Comparison of ENCODE assay signal across 8 cellular contexts in the genomic region with DNA sequence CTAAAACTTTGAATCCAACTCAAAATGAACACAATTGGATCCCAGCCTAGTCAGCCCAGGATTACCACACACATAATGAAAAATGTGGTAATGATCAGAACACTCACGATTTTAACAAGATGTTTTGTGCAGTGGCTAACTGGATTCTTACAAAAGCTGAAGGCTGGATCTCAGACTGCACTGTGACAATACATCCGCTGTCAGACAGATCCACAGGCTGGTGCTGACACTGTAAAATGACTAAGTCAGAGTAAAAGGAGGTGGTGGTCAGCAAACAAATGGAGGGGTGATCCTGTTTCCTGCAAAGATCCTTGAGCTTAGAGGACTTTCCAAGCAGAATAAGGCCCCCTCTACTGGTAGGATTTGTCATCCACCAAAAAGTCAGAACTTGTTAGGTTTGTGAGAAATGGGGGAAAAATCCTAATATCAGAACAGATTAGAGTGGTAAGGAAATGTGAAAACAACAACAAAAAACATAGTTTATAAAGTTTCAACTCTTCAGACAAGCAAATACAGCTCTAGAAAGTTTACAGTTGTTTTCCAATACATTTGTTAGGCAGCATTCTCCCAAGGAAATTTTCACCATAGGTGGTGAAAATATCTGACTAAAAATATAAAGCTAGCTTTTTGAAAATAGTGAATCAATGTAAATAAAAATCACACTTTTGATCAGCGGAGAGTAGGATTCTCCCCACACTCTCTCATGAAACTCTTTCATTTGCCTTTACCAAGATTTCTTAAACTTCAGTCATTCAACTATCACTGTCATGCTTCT.
DNase-seq lines count a peak whose midpoint lies in the region; ATAC-seq and TF ChIP-seq lines count a peak whose summit lies in the region.

No MANE protein-coding gene starts in this region.

- H3K36me3 ChIP-seq in GM23338 (ENCODE audit: insufficient read depth): no peaks in the 10 kb centered on the region
- H3K36me3 ChIP-seq in NT2/D1 (ENCODE audit: insufficient read depth, insufficient read length, low read length): no peaks in the 10 kb centered on the region
- no peaks in the 10 kb centered on the region for H3K36me3 ChIP-seq in endocrine pancreas (ENCODE audit: control insufficient read depth, insufficient read depth, low read length)

- H3K4me3 ChIP-seq in GM23338 (no peak overlapping the region), NT2/D1 (ENCODE audit: insufficient read length, low read depth) (no peak overlapping the region), endocrine pancreas (ENCODE audit: control insufficient read depth, insufficient read depth, low read length) (peak overlapping the region; percentile 29)

- no peaks in the 10 kb centered on the region for H3K4me1 Mint-ChIP-seq in CD4-positive, alpha-beta T cell (ENCODE audit: low read depth)
- H3K4me1 Mint-ChIP-seq in GM23338: peaks cover 5% of the 10 kb centered on the region; the same call in 1 of the 3 replicates
- peaks cover 56% of the 10 kb centered on the region for H3K4me1 Mint-ChIP-seq in mesothelial cell of epicardium

- intact Hi-C loops in CD4-positive, alpha-beta T cell (cut with DNase I, micrococcal nuclease): loop anchor here in 1 of 2 experiments (5.0 to 10.0 kb wide), 2 partner anchors 270 to 442 kb away; no protein-coding TSS in a partner anchor

- TF ChIP-seq CTCF in CD4-positive, alpha-beta T cell (IDR thresholded peaks at IDR 0.05): peak; percentile 44
- TF ChIP-seq CTCF in GM23338 (conservative IDR thresholded peaks at IDR 0.05; ENCODE audit: low read depth in 2 of 2) (peak; percentile 78 to 87), mesothelial cell of epicardium (IDR thresholded peaks at IDR 0.05; ENCODE audit: unreplicated experiment) (peak; percentile 62)

- POLR2A ChIA-PET in CD4-positive, alpha-beta T cell (lab: Charles Lee): interaction anchor here (0.8 kb wide), 1 partner anchor 341 kb away, joined by 4 read pairs; no protein-coding TSS in a partner anchor

- no peak overlapping the region for H3K4me2 ChIP-seq in GM23338

- H3K9ac ChIP-seq in NT2/D1 (ENCODE audit: insufficient read length, low read depth) (no peak overlapping the region), endocrine pancreas (ENCODE audit: control insufficient read depth, insufficient read depth, low read length) (no peak overlapping the region)

- H3F3A ChIP-seq in GM23338 (replicated peaks; ENCODE audit: low read depth): no peaks in the 10 kb centered on the region

- H3K27me3 Mint-ChIP-seq in CD4-positive, alpha-beta T cell: peaks cover 17% of the 10 kb centered on the region
- H3K27me3 Mint-ChIP-seq in GM23338 (ENCODE audit: insufficient read depth, low read depth, poor library complexity): peaks cover 2% of the 10 kb centered on the region
- H3K27me3 Mint-ChIP-seq in mesothelial cell of epicardium (ENCODE audit: low read depth): no peaks in the 10 kb centered on the region

- H3K27ac Mint-ChIP-seq in CD4-positive, alpha-beta T cell: no peak overlapping the region
- H3K27ac Mint-ChIP-seq in GM23338 (no peak overlapping the region), mesothelial cell of epicardium (peak overlapping the region; percentile 90)

- no peaks in the 10 kb centered on the region for H4K20me1 ChIP-seq in GM23338 (replicated peaks; ENCODE audit: insufficient read depth)

- H2AFZ ChIP-seq in GM23338: no peak overlapping the region; the same call in 1 of the 2 replicates

- H3K79me2 ChIP-seq in GM23338 (replicated peaks; ENCODE audit: insufficient read depth): no peaks in the 10 kb centered on the region

- no peaks in the 10 kb centered on the region for H3K27me3 ChIP-seq in CD4-positive, alpha-beta T cell (ENCODE audit: control insufficient read depth, insufficient read depth, low read length)
- no peaks in the 10 kb centered on the region for H3K27me3 ChIP-seq in GM23338 (ENCODE audit: insufficient read depth)
- H3K27me3 ChIP-seq in NT2/D1 (ENCODE audit: insufficient read depth, insufficient read length): no peaks in the 10 kb centered on the region
- H3K27me3 ChIP-seq in endocrine pancreas (ENCODE audit: control insufficient read depth, insufficient read depth, low read length): no peaks in the 10 kb centered on the region

- no peak overlapping the region for H3K4me3 Mint-ChIP-seq in CD4-positive, alpha-beta T cell
- H3K4me3 Mint-ChIP-seq in GM23338: no peak overlapping the region
- H3K4me3 Mint-ChIP-seq in mesothelial cell of epicardium: peak overlapping the region; percentile 47

- CTCF ChIA-PET in CD4-positive, alpha-beta T cell (lab: Charles Lee): interaction anchor here (0.9 to 1.3 kb wide), 4 partner anchors 9 to 440 kb away, joined by 3 to 4 read pairs (median 3); a partner anchor contains a TSS

- H3K9me3 Mint-ChIP-seq in CD4-positive, alpha-beta T cell: no peaks in the 10 kb centered on the region
- H3K9me3 Mint-ChIP-seq in GM23338 (peaks cover 3% of the 10 kb centered on the region; the same call in 1 of the 3 replicates), mesothelial cell of epicardium (peaks cover 9% of the 10 kb centered on the region)

- no peak for ATAC-seq in CD4-positive, alpha-beta T cell (ENCODE audit: poor library complexity)
- ATAC-seq in GM23338 (peak; percentile 90), HG03039 (IDR thresholded peaks at IDR 0.05; ENCODE audit: unreplicated experiment) (no peak), HG02759 (IDR thresholded peaks at IDR 0.05; ENCODE audit: unreplicated experiment) (no peak)

- H3K9me3 ChIP-seq in CD4-positive, alpha-beta T cell (ENCODE audit: control insufficient read depth, low read length): no peaks in the 10 kb centered on the region
- H3K9me3 ChIP-seq in NT2/D1 (ENCODE audit: insufficient read depth, low read length): peaks cover 8% of the 10 kb centered on the region; the same call in 1 of the 2 replicates
- no peaks in the 10 kb centered on the region for H3K9me3 ChIP-seq in endocrine pancreas (ENCODE audit: control insufficient read depth, low read length)

- H3K4me1 ChIP-seq in GM23338 (ENCODE audit: insufficient read depth) (no peaks in the 10 kb centered on the region), NT2/D1 (ENCODE audit: insufficient read depth, insufficient read length) (no peaks in the 10 kb centered on the region), endocrine pancreas (ENCODE audit: control insufficient read depth, insufficient read depth, low read length) (no peaks in the 10 kb centered on the region)

- no peak for DNase-seq in CD4-positive, alpha-beta T cell
- DNase-seq in GM23338 (ENCODE audit: low spot score) (peak; percentile 84), NT2/D1 (ENCODE audit: low read depth, low spot score) (peak; percentile 62), mesothelial cell of epicardium (ENCODE audit: low spot score in 2 of 2, unreplicated experiment in 2 of 2) (no peak)
- no peak for DNase-seq in activated T-cell treated with anti-CD3 and anti-CD28 coated beads, Interleukin-2, amount 50 U/mL, for 48 hours

- no peaks in the 10 kb centered on the region for H3K36me3 Mint-ChIP-seq in CD4-positive, alpha-beta T cell (ENCODE audit: low read depth)
- H3K36me3 Mint-ChIP-seq in GM23338 (ENCODE audit: low read depth) (no peaks in the 10 kb centered on the region), mesothelial cell of epicardium (peaks cover 7% of the 10 kb centered on the region)

- no peak overlapping the region for H3K27ac ChIP-seq in CD4-positive, alpha-beta T cell (ENCODE audit: low read depth, low read length)
- no peak overlapping the region for H3K27ac ChIP-seq in GM23338 (ENCODE audit: low read depth)

- H3K9me2 ChIP-seq in GM23338 (ENCODE audit: insufficient read depth): no peaks in the 10 kb centered on the region

TF ChIP-seq in GM23338, 12 proteins besides CTCF, POLR2A, EP300 and RAD21 (continues in another document):
- TF ChIP-seq EZH2 (IDR thresholded peaks at IDR 0.05; ENCODE audit: low read depth, unreplicated experiment) (no peak), ZNF114 (CRISPR knock-in tag; IDR thresholded peaks at IDR 0.05) (no peak), STAT1 (IDR thresholded peaks at IDR 0.05; ENCODE audit: unreplicated experiment) (no peak), NANOG (IDR thresholded peaks at IDR 0.05; ENCODE audit: borderline replicate concordance) (no peak), EZH2phosphoT487 (IDR thresholded peaks at IDR 0.05; ENCODE audit: unreplicated experiment) (no peak), POLR2AphosphoS5 (IDR thresholded peaks at IDR 0.05; ENCODE audit: low read depth) (no peak)

Comparison
In these comparisons a context has a peak if more than half of its experiments do, and no peak if none do; other contexts are left out.
1. DNase-seq: peak in GM23338 (single experiment) and NT2/D1 (single experiment); none in CD4-positive, alpha-beta T cell (0 of 10), mesothelial cell of epicardium (0 of 2) and activated T-cell treated with anti-CD3 and anti-CD28 coated beads, Interleukin-2, amount 50 U/mL, for 48 hours (0 of 2).
2. Peak in every context shown above with its lines, with median percentiles within 50 percentile points of each other: CTCF ChIP-seq.